In genomic region chr2:120004254-120004653, GRCh38 we compare ENCODE assay signal across 3 cellular contexts.
TF ChIP-seq lines count a peak whose summit lies in the region.

No MANE protein-coding gene starts in this region.

TF ChIP-seq in HEK293, 187 proteins besides CTCF, POLR2A, EP300 and RAD21:
- TF ChIP-seq HOXC10 (CRISPR knock-in tag; IDR thresholded peaks at IDR 0.05) (no peak), ZNF677 (tag by site-specific recombination; IDR thresholded peaks at IDR 0.05) (peak; percentile 94)

TF ChIP-seq in K562, 482 proteins besides CTCF, POLR2A, EP300 and RAD21:
- no peak for TF ChIP-seq RBM34 (IDR thresholded peaks at IDR 0.05; ENCODE audit: borderline replicate concordance, insufficient read depth, low read length)
- TF ChIP-seq ZKSCAN1 (IDR thresholded peaks at IDR 0.05; ENCODE audit: low read depth, low read length): no peak
- no peak for TF ChIP-seq ZNF766 (CRISPR knock-in tag; conservative IDR thresholded peaks at IDR 0.05)
- TF ChIP-seq, protein P1, sequence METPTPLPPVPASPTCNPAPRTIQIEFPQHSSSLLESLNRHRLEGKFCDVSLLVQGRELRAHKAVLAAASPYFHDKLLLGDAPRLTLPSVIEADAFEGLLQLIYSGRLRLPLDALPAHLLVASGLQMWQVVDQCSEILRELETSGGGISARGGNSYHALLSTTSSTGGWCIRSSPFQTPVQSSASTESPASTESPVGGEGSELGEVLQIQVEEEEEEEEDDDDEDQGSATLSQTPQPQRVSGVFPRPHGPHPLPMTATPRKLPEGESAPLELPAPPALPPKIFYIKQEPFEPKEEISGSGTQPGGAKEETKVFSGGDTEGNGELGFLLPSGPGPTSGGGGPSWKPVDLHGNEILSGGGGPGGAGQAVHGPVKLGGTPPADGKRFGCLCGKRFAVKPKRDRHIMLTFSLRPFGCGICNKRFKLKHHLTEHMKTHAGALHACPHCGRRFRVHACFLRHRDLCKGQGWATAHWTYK (CRISPR knock-in tag; IDR thresholded peaks at IDR 0.05): no peak
- no peak for TF ChIP-seq NCOA6 (IDR thresholded peaks at IDR 0.05)
- TF ChIP-seq ZBTB26 (CRISPR knock-in tag; IDR thresholded peaks at IDR 0.05): no peak
- TF ChIP-seq MCM2 (IDR thresholded peaks at IDR 0.05; ENCODE audit: low read depth): no peak
- TF ChIP-seq TAF9B (IDR thresholded peaks at IDR 0.05; ENCODE audit: partially characterized antibody): no peak
- TF ChIP-seq ZNF347 (CRISPR knock-in tag; IDR thresholded peaks at IDR 0.05; ENCODE audit: low read depth): no peak
- no peak for TF ChIP-seq CBX2 (IDR thresholded peaks at IDR 0.05; ENCODE audit: insufficient read depth, low read length, poor library complexity, severe bottlenecking)
- no peak for TF ChIP-seq CHAMP1 (IDR thresholded peaks at IDR 0.05)
- TF ChIP-seq FOXJ2 (tag; IDR thresholded peaks at IDR 0.05): no peak
- no peak for TF ChIP-seq ZNF184 (CRISPR knock-in tag; IDR thresholded peaks at IDR 0.05)
- no peak for TF ChIP-seq ZNF3 (CRISPR knock-in tag; IDR thresholded peaks at IDR 0.05)
- no peak for TF ChIP-seq SNAPC5 (CRISPR knock-in tag; IDR thresholded peaks at IDR 0.05)
- TF ChIP-seq, protein P2, sequence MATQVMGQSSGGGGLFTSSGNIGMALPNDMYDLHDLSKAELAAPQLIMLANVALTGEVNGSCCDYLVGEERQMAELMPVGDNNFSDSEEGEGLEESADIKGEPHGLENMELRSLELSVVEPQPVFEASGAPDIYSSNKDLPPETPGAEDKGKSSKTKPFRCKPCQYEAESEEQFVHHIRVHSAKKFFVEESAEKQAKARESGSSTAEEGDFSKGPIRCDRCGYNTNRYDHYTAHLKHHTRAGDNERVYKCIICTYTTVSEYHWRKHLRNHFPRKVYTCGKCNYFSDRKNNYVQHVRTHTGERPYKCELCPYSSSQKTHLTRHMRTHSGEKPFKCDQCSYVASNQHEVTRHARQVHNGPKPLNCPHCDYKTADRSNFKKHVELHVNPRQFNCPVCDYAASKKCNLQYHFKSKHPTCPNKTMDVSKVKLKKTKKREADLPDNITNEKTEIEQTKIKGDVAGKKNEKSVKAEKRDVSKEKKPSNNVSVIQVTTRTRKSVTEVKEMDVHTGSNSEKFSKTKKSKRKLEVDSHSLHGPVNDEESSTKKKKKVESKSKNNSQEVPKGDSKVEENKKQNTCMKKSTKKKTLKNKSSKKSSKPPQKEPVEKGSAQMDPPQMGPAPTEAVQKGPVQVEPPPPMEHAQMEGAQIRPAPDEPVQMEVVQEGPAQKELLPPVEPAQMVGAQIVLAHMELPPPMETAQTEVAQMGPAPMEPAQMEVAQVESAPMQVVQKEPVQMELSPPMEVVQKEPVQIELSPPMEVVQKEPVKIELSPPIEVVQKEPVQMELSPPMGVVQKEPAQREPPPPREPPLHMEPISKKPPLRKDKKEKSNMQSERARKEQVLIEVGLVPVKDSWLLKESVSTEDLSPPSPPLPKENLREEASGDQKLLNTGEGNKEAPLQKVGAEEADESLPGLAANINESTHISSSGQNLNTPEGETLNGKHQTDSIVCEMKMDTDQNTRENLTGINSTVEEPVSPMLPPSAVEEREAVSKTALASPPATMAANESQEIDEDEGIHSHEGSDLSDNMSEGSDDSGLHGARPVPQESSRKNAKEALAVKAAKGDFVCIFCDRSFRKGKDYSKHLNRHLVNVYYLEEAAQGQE (CRISPR knock-in tag; IDR thresholded peaks at IDR 0.05; ENCODE audit: low read depth): no peak
- TF ChIP-seq SMARCE1 (IDR thresholded peaks at IDR 0.05): no peak
- TF ChIP-seq CHD2 (IDR thresholded peaks at IDR 0.05; ENCODE audit: low read depth, low read length): no peak
- no peak for TF ChIP-seq IFI16 (CRISPR knock-in tag; IDR thresholded peaks at IDR 0.05)
- TF ChIP-seq POLR2AphosphoS5 (IDR thresholded peaks at IDR 0.05; ENCODE audit: control insufficient read depth, insufficient read depth, low read depth, low read length): no peak

TF ChIP-seq in neural cell, 6 proteins besides CTCF, POLR2A, EP300 and RAD21:
- no peak for TF ChIP-seq SMC3 (conservative IDR thresholded peaks at IDR 0.05; ENCODE audit: poor library complexity)
- TF ChIP-seq EZH2 (IDR thresholded peaks at IDR 0.05; ENCODE audit: borderline replicate concordance, insufficient read depth, low read length, poor library complexity, severe bottlenecking): no peak
- TF ChIP-seq, protein P2 (IDR thresholded peaks at IDR 0.05; ENCODE audit: borderline replicate concordance): no peak
- no peak for TF ChIP-seq POLR2AphosphoS5 (IDR thresholded peaks at IDR 0.05)
- no peak for TF ChIP-seq MXI1 (conservative IDR thresholded peaks at IDR 0.05; ENCODE audit: poor library complexity, severe bottlenecking)
- TF ChIP-seq TAF1 (IDR thresholded peaks at IDR 0.05; ENCODE audit: low read depth): no peak
